1 cellular context compared by ENCODE assay signal in the genomic region with DNA sequence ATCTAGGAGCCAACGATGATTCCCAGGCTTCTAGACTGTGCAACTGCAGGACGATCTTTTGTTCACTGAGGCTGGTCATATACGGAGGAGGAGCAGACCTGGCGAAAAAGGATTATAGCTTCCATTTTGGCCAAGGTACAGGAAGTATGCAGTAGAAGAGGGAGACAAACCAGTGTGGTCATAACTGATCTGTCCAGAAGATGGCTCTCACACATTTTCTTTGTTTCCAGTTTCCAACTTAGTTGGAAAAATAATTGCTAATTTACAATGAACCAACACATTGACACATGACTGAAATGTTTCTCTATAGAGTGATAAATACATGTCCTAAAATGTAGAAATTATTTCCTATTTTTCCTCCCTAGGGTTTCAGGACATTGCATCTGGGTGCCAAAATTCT.
TF ChIP-seq lines count a peak whose summit lies in the region.

No MANE protein-coding gene starts in this region.

TF ChIP-seq in H1, 55 proteins besides CTCF, POLR2A, EP300 and RAD21 (continued from another document):
- TF ChIP-seq CHD7 (IDR thresholded peaks at IDR 0.05; ENCODE audit: insufficient replicate concordance, low read length) = no peak
